In the genomic region with DNA sequence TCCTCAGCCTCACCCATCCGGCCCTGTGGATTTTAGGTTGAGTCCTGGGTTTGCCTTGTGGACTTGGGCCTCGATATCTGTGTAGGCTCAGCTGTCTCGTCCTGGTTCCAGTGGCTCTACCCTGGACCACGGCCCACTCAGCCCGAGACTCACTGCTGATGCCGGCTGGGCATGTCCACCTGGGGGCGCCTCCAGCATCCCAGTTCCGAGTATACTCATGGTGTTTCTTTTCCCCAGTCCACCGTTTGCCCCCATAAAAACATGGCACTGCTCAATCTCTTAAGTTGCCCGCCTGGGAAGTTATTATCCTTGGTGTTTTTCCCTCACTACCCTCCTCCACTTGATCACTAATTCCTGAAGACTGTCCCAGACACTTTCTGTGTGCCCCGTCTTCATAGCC, we compare ENCODE assay signal across 10 cellular contexts.
A peak's percentile ranks its signal among the peaks of the same experiment; 100 is the strongest.
DNase-seq lines count a peak whose midpoint lies in the region; ATAC-seq, FAIRE-seq and TF ChIP-seq lines count a peak whose summit lies in the region.
"Had no signal": no experiment of that assay in that cellular context is flagged by ENCODE, and none has a peak within 500 bp of the region (broad histone marks: within the 10 kb centered on the region; RNA-seq: fewer than 3 reads in every experiment).

No MANE protein-coding gene starts in this region.

- H3K23ac ChIP-seq in IMR-90 (ENCODE audit: low read depth, low read length): 0 out of 2 replicates have a peak overlapping the region, but pooled peaks have one; percentile 32

- peaks cover 12% of the 10 kb centered on the region for H3K4me1 ChIP-seq in IMR-90 (ENCODE audit: control insufficient read depth, insufficient read depth, low read length)
- no peaks in the 10 kb centered on the region for H3K4me1 ChIP-seq in keratinocyte (ENCODE audit: control insufficient read depth, extremely low read depth, insufficient read depth, low read length)

- H3K4ac ChIP-seq in IMR-90 (ENCODE audit: low read depth, low read length): no peak overlapping the region

- no peak overlapping the region for H3K14ac ChIP-seq in IMR-90 (replicated peaks; ENCODE audit: low read depth, low read length)

- DNase-seq in AG09319 (ENCODE audit: extremely low read depth, low read depth): no peak
- DNase-seq in IMR-90: no peak
- DNase-seq in bronchial epithelial cell (ENCODE audit: low read depth): no peak
- no peak for DNase-seq in keratinocyte (ENCODE audit: low read depth, low spot score)
- no peak for DNase-seq in activated CD4-positive, CD25-positive, alpha-beta regulatory T cell (lab: John Stamatoyannopoulos, UW)
- no peak for DNase-seq in SK-N-DZ (ENCODE audit: low spot score)
- DNase-seq in NCI-H1694 treated with DMSO at 0.1 percent for 48 hours (lab: John Stamatoyannopoulos, UW): no peak
- DNase-seq: DMS 273 treated with DMSO at 0.1 percent for 48 hours, NCI-H1436 treated with DMSO at 0.1 percent for 48 hours had no signal

- no peak overlapping the region for H4K8ac ChIP-seq in IMR-90 (ENCODE audit: low read depth in 2 of 2, low read length in 2 of 2)

- H3K27me3 ChIP-seq in IMR-90 (ENCODE audit: control insufficient read depth, insufficient read depth, low read length) (no peaks in the 10 kb centered on the region), bronchial epithelial cell (ENCODE audit: control insufficient read depth, insufficient read depth, low read length) (no peaks in the 10 kb centered on the region), keratinocyte (ENCODE audit: control insufficient read depth, extremely low read depth, insufficient read depth, low read length) (no peaks in the 10 kb centered on the region)

- BruUV-seq in IMR-90 (replicated peaks; lab: Mats Ljungman, UMichigan): no TSS peak

- no peak overlapping the region for H2AFZ ChIP-seq in IMR-90 (replicated peaks; ENCODE audit: low read length, poor library complexity)
- no peak overlapping the region for H2AFZ ChIP-seq in keratinocyte (ENCODE audit: control insufficient read depth, low read length)

- H3K4me2 ChIP-seq in IMR-90 (ENCODE audit: low read depth, low read length) (no peak overlapping the region), keratinocyte (ENCODE audit: control insufficient read depth, extremely low read depth, insufficient read depth, low read depth, low read length) (no peak overlapping the region)

- H3K36me3 ChIP-seq in IMR-90 (ENCODE audit: control insufficient read depth, insufficient read depth, low read length) (peaks cover 2% of the 10 kb centered on the region; the same call in 1 of the 2 replicates), bronchial epithelial cell (ENCODE audit: control insufficient read depth, insufficient read depth, low read length) (peaks cover 1% of the 10 kb centered on the region), keratinocyte (ENCODE audit: control insufficient read depth in 2 of 2, extremely low read depth in 1 of 2, insufficient read depth in 2 of 2, low read length in 2 of 2) (no peaks in the 10 kb centered on the region)

- no peak overlapping the region for H4K5ac ChIP-seq in IMR-90 (ENCODE audit: low read depth, low read length)

- no peak overlapping the region for H2BK20ac ChIP-seq in IMR-90 (ENCODE audit: low read depth, low read length)

- no peak overlapping the region for H3K18ac ChIP-seq in IMR-90 (ENCODE audit: low read depth, low read length)

- H2BK5ac ChIP-seq in IMR-90 (ENCODE audit: low read depth, low read length, poor library complexity, severe bottlenecking): no peak overlapping the region

- H2AK5ac ChIP-seq in IMR-90 (ENCODE audit: low read depth, low read length): no peak overlapping the region

- TF ChIP-seq CTCF in AG09319 (IDR thresholded peaks at IDR 0.05; ENCODE audit: low read depth, low read length) (peak; percentile 24), IMR-90 (conservative IDR thresholded peaks at IDR 0.05; ENCODE audit: low read depth, low read length) (peak; percentile 22; the same call in 1 of the 2 replicates), bronchial epithelial cell (IDR thresholded peaks at IDR 0.05; ENCODE audit: insufficient read depth, low read length, severe bottlenecking) (peak; percentile 31), keratinocyte (optimal IDR thresholded peaks at IDR 0.05 in 1 of 3, IDR thresholded peaks at IDR 0.05 in 1 of 3, conservative IDR thresholded peaks at IDR 0.05 in 1 of 3; ENCODE audit: extremely low read depth in 1 of 3, insufficient read depth in 2 of 3, low read length in 3 of 3) (peak; percentile 25 to 64 (median 27))

- H3K56ac ChIP-seq in IMR-90 (ENCODE audit: extremely low read depth, insufficient read depth, low read length): no peak overlapping the region

- H3K27ac ChIP-seq in IMR-90 (ENCODE audit: insufficient read depth, low read length): no peak overlapping the region
- H3K27ac ChIP-seq in keratinocyte (ENCODE audit: control insufficient read depth, insufficient read depth, low read length): no peak overlapping the region

- no peak for TF ChIP-seq POLR2A in IMR-90 (IDR thresholded peaks at IDR 0.05; ENCODE audit: low read depth, low read length)

- in situ Hi-C loops in IMR-90 (cut with MboI; ENCODE audit: low sequenced_read_pairs): no loop called here

- WGBS in IMR-90 (ENCODE audit: extremely low coverage in 2 of 2, insufficient read length in 1 of 2), 2 experiments: 81% methylated on average over 9 of the region's 11 CpGs; no CpG with 5 or more reads in 1 of the 2 experiments

- no peak overlapping the region for H3K4me3 ChIP-seq in IMR-90 (ENCODE audit: insufficient read depth, low read depth, low read length)
- no peak overlapping the region for H3K4me3 ChIP-seq in bronchial epithelial cell (ENCODE audit: low read depth, low read length)
- H3K4me3 ChIP-seq in keratinocyte (ENCODE audit: control insufficient read depth in 2 of 3, extremely low read depth in 1 of 3, insufficient read depth in 2 of 3, low read depth in 1 of 3, low read length in 3 of 3): no peak overlapping the region

- CTCF ChIA-PET in IMR-90 (lab: Yijun Ruan, JAX): no interaction called here

- no peak for ATAC-seq in IMR-90 (ENCODE audit: low read depth)
- no peak for ATAC-seq in HG02973 (IDR thresholded peaks at IDR 0.05; ENCODE audit: unreplicated experiment)

- POLR2A ChIA-PET in IMR-90 (lab: Charles Lee; ENCODE audit: unreplicated experiment): no interaction called here

- dilution Hi-C loops in IMR-90 (cut with HindIII; ENCODE audit: low sequenced_read_pairs, unreplicated experiment) (no loop called here), keratinocyte (cut with MboI; ENCODE audit: extremely low pct_ligation_motif_present, low sequenced_read_pairs) (no loop called here)

- intact Hi-C loops in IMR-90 (cut with micrococcal nuclease): no loop called here

- peaks cover 34% of the 10 kb centered on the region for H3K79me2 ChIP-seq in keratinocyte (ENCODE audit: control insufficient read depth, insufficient read depth, low read length)

- FAIRE-seq in bronchial epithelial cell (lab: Jason Lieb, UNC) (no peak), keratinocyte (lab: Jason Lieb, UNC) (no peak)

- H3K79me1 ChIP-seq in IMR-90 (ENCODE audit: low read depth in 1 of 2, low read length in 2 of 2): peaks cover 59 to 79% of the 10 kb centered on the region in 2 experiments

- peaks cover 32% of the 10 kb centered on the region for H3K9me1 ChIP-seq in IMR-90 (ENCODE audit: insufficient read depth, low read length)
- no peaks in the 10 kb centered on the region for H3K9me1 ChIP-seq in keratinocyte (ENCODE audit: control insufficient read depth, extremely low read depth, insufficient read depth, low read length)

- no peak overlapping the region for H2AK9ac ChIP-seq in IMR-90 (replicated peaks; ENCODE audit: low read depth, low read length, poor library complexity)

- H4K20me1 ChIP-seq in IMR-90 (ENCODE audit: insufficient read depth, low read length): peaks cover 76% of the 10 kb centered on the region
- H4K20me1 ChIP-seq in keratinocyte (ENCODE audit: control insufficient read depth, extremely low read depth, insufficient read depth, low read length): no peaks in the 10 kb centered on the region

- H4K91ac ChIP-seq in IMR-90 (ENCODE audit: insufficient read depth, low read depth, low read length): no peak overlapping the region

- H2BK120ac ChIP-seq in IMR-90 (ENCODE audit: low read depth, low read length): no peak overlapping the region

- H3K9ac ChIP-seq in IMR-90 (ENCODE audit: low read depth, low read length) (no peak overlapping the region), keratinocyte (ENCODE audit: control insufficient read depth, extremely low read depth, insufficient read depth, low read length) (no peak overlapping the region)

- no peak overlapping the region for H2BK15ac ChIP-seq in IMR-90 (ENCODE audit: low read depth, low read length)

- TF ChIP-seq RAD21 in IMR-90 (IDR thresholded peaks at IDR 0.05; ENCODE audit: low read length): peak; percentile 24; the same call in 1 of the 2 replicates

- H3K9me3 ChIP-seq in IMR-90 (ENCODE audit: control insufficient read depth, insufficient read depth, low read length) (no peaks in the 10 kb centered on the region), keratinocyte (ENCODE audit: control insufficient read depth, low read depth, low read length) (no peaks in the 10 kb centered on the region)

TF ChIP-seq in IMR-90, 13 proteins besides CTCF, POLR2A, EP300 and RAD21 (continues in another document):
- TF ChIP-seq RCOR1 (IDR thresholded peaks at IDR 0.05; ENCODE audit: insufficient replicate concordance, low read length) (no peak), CEBPB (IDR thresholded peaks at IDR 0.05; ENCODE audit: low read depth, low read length) (no peak), MAFK (IDR thresholded peaks at IDR 0.05; ENCODE audit: low read depth, low read length) (no peak), MAZ (IDR thresholded peaks at IDR 0.05; ENCODE audit: borderline replicate concordance, low read depth, low read length) (no peak), MXI1 (IDR thresholded peaks at IDR 0.05; ENCODE audit: borderline replicate concordance, low read depth, low read length) (no peak)
- TF ChIP-seq, protein P1, sequence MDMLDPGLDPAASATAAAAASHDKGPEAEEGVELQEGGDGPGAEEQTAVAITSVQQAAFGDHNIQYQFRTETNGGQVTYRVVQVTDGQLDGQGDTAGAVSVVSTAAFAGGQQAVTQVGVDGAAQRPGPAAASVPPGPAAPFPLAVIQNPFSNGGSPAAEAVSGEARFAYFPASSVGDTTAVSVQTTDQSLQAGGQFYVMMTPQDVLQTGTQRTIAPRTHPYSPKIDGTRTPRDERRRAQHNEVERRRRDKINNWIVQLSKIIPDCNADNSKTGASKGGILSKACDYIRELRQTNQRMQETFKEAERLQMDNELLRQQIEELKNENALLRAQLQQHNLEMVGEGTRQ (IDR thresholded peaks at IDR 0.05; ENCODE audit: low read depth, low read length): no peak
- TF ChIP-seq, protein P2, sequence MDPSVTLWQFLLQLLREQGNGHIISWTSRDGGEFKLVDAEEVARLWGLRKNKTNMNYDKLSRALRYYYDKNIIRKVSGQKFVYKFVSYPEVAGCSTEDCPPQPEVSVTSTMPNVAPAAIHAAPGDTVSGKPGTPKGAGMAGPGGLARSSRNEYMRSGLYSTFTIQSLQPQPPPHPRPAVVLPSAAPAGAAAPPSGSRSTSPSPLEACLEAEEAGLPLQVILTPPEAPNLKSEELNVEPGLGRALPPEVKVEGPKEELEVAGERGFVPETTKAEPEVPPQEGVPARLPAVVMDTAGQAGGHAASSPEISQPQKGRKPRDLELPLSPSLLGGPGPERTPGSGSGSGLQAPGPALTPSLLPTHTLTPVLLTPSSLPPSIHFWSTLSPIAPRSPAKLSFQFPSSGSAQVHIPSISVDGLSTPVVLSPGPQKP (IDR thresholded peaks at IDR 0.05; ENCODE audit: borderline replicate concordance, low read depth, low read length): no peak
